Comparison of ENCODE assay signal across 18 cellular contexts in the genomic region with DNA sequence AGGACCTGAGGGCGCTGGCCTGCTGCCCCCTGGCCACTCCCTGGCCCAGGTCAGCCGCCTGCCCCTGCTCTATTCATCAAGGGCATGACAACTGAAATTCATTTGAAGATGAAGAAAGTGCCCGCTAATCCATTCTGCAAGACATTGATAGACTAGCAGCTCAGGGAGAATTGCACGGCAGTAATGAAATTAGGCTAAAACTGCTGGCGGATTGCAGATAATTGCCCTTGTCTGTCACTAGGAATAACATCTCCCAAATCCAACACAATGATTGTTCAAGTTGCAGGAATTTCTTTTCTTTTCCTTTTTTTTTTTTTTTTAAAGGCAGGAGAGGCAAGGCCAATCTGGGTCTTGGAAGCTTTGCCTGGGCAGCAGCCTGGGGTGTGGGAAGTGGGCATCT.
"Had no signal": no experiment of that assay in that cellular context is flagged by ENCODE, and none has a peak within 500 bp of the region (broad histone marks: within the 10 kb centered on the region; RNA-seq: fewer than 3 reads in every experiment).

No MANE protein-coding gene starts in this region.

- H3K4me3 ChIP-seq: heart right ventricle, mucosa of descending colon, pancreas, testis, transverse colon had no signal

- DNase-seq: cortex of kidney; effector memory CD4-positive, alpha-beta T cell; heart right ventricle; kidney glomerular epithelial cell; mammary epithelial cell; mucosa of descending colon; pancreas; right cardiac atrium; small intestine; stimulated activated CD4-positive, alpha-beta T cell treated with anti-CD3 and anti-CD28 coated beads, Interleukin-2, amount 100 ng/mL, for 48 hours; stimulated activated naive CD8-positive, alpha-beta T cell treated with anti-CD3 and anti-CD28 coated beads, Interleukin-15, Interleukin-2, amounts not matched to agents 100 U/mL and 50 U/mL, for 24 hours; testis; transverse colon had no signal

- H3K4me3 Mint-ChIP-seq: naive thymus-derived CD8-positive, alpha-beta T cell; neural crest cell had no signal

- ATAC-seq: esophagus mucosa; heart right ventricle; left lobe of liver; mucosa of descending colon; naive thymus-derived CD8-positive, alpha-beta T cell; pancreas; right cardiac atrium; stimulated activated naive CD8-positive, alpha-beta T cell treated with anti-CD3 and anti-CD28 coated beads, Interleukin-15, Interleukin-2, amounts not matched to agents 100 U/mL and 50 U/mL, for 24 hours had no signal

- H3K27ac ChIP-seq: heart right ventricle, pancreas, testis, transverse colon had no signal

- H3K27me3 ChIP-seq: pancreas, testis had no signal

- H3K9me3 ChIP-seq: heart right ventricle, mucosa of descending colon, pancreas, testis, transverse colon had no signal

- H3K4me1 ChIP-seq: testis had no signal

- H3K9me3 Mint-ChIP-seq: naive thymus-derived CD8-positive, alpha-beta T cell; neural crest cell had no signal

- H3K27ac Mint-ChIP-seq: naive thymus-derived CD8-positive, alpha-beta T cell; progenitor cell of endocrine pancreas had no signal

- H3K36me3 ChIP-seq: heart right ventricle, pancreas, transverse colon had no signal

- H3K36me3 Mint-ChIP-seq: naive thymus-derived CD8-positive, alpha-beta T cell had no signal
